In the genomic region with DNA sequence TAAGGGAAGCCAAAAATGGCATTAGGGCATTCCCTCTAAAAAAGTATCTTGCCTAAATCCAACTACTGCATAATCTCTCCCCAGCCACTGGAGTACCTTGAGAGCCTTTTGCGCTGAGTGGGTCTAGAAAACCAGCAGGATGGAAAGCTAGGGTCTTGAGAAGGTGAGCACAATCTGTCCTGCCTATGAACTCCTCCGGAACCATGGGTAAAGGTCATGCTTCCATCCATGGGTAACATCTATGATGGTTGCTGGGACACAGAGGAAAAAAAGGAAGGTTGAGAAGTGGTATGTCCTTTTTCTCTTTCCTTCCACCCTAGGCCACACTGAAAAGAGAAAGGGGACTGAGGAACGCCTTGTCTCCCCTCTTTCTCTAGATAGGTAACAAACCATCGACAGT, we compare ENCODE assay signal across 19 cellular contexts. TPM values are rescaled to one million over a fixed set of nuclear protein-coding genes. Genes with fewer than 3 reads are reported as not detected.
DNase-seq lines count a peak whose midpoint lies in the region; ATAC-seq and TF ChIP-seq lines count a peak whose summit lies in the region.
"Had no signal": no experiment of that assay in that cellular context is flagged by ENCODE, and none has a peak within 500 bp of the region (broad histone marks: within the 10 kb centered on the region; RNA-seq: fewer than 3 reads in every experiment).

No MANE protein-coding gene starts in this region.

- no peak for ATAC-seq in foreskin keratinocyte
- no peak for ATAC-seq in GM18505 (IDR thresholded peaks at IDR 0.05; ENCODE audit: unreplicated experiment)
- ATAC-seq: CD8-positive, alpha-beta T cell; gastrocnemius medialis; left lobe of liver had no signal

- DNase-seq in CMK (ENCODE audit: low read depth) (peak; percentile 8), SK-N-MC (ENCODE audit: low read depth, low spot score) (peak; percentile 6), foreskin keratinocyte (peak; percentile 2 to 7), hippocampal formation (lab: John Stamatoyannopoulos, UW) (no peak), germinal center (ENCODE audit: low spot score) (no peak), NCI-H524 (lab: John Stamatoyannopoulos, UW) (no peak)
- DNase-seq: activated naive CD4-positive, alpha-beta T cell; CD8-positive, alpha-beta T cell; gastrocnemius medialis; NCI-H1694 treated with DMSO at 0.1 percent for 48 hours; spleen; T1000; testis had no signal

- POLR2A ChIA-PET in HEK293 (lab: Yijun Ruan, JAX), result no interaction called here

- H3K9me3 ChIP-seq in HEK293 (ENCODE audit: control insufficient read depth, insufficient read depth, low read depth, low read length) (no peaks in the 10 kb centered on the region; the same call in 1 of the 2 replicates), SK-N-MC (ENCODE audit: low read depth, low read length) (0 out of 2 replicates have a peak, but pooled peaks cover 6% of the 10 kb centered on the region)
- H3K9me3 ChIP-seq: testis had no signal

- TF ChIP-seq CTCF in HEK293 (tag by site-specific recombination; IDR thresholded peaks at IDR 0.05), result no peak
- no peak for TF ChIP-seq CTCF in foreskin keratinocyte (conservative IDR thresholded peaks at IDR 0.05)

- no peak overlapping the region for H3K27ac ChIP-seq in HEK293 (ENCODE audit: extremely low read depth, low read depth, low read length)
- H3K27ac ChIP-seq in SK-N-MC, result no peak overlapping the region
- no peak overlapping the region for H3K27ac ChIP-seq in foreskin keratinocyte
- H3K27ac ChIP-seq: gastrocnemius medialis, neutrophil, spleen, testis had no signal

- H3K4me1 ChIP-seq in HEK293 (ENCODE audit: control insufficient read depth, insufficient read depth, low read length), result no peaks in the 10 kb centered on the region
- H3K4me1 ChIP-seq in foreskin keratinocyte, result no peaks in the 10 kb centered on the region
- H3K4me1 ChIP-seq: gastrocnemius medialis, spleen, testis had no signal

- no peak overlapping the region for H3K4me3 ChIP-seq in HEK293 (ENCODE audit: low read depth, low read length)
- no peak overlapping the region for H3K4me3 ChIP-seq in SK-N-MC
- H3K4me3 ChIP-seq: gastrocnemius medialis, spleen, testis had no signal

- H3K27me3 ChIP-seq in foreskin keratinocyte, result no peaks in the 10 kb centered on the region
- H3K27me3 ChIP-seq: gastrocnemius medialis, neutrophil, spleen, testis had no signal

- H3K36me3 ChIP-seq in HEK293 (ENCODE audit: control insufficient read depth in 2 of 2, insufficient read depth in 1 of 2, low read length in 2 of 2) (no peaks in the 10 kb centered on the region), SK-N-MC (ENCODE audit: insufficient read depth, low read length) (no peaks in the 10 kb centered on the region)
- H3K36me3 ChIP-seq: gastrocnemius medialis, neutrophil, spleen had no signal

- CTCF ChIA-PET in HEK293 (lab: Yijun Ruan, JAX), result no interaction called here

- TF ChIP-seq POLR2A in GM18505 (IDR thresholded peaks at IDR 0.05; ENCODE audit: borderline replicate concordance, extremely low read depth, insufficient read depth, insufficient read length), result no peak

- H3K9ac ChIP-seq in SK-N-MC (ENCODE audit: insufficient read length), result no peak overlapping the region

TF ChIP-seq in HEK293, 187 proteins besides CTCF, POLR2A, EP300 and RAD21 (continues in another document):
- TF ChIP-seq ZNF223 (tag by site-specific recombination; IDR thresholded peaks at IDR 0.05) (no peak), ZNF274 (IDR thresholded peaks at IDR 0.05; ENCODE audit: low read length) (no peak), ZNF274 (tag by site-specific recombination; IDR thresholded peaks at IDR 0.05; ENCODE audit: borderline replicate concordance) (no peak), ZNF248 (tag by site-specific recombination; IDR thresholded peaks at IDR 0.05) (no peak), ZNF112 (tag by site-specific recombination; IDR thresholded peaks at IDR 0.05) (no peak), ZNF2 (tag by site-specific recombination; IDR thresholded peaks at IDR 0.05) (no peak), ZNF140 (tag by site-specific recombination; IDR thresholded peaks at IDR 0.05) (no peak), ZNF560 (tag by site-specific recombination; IDR thresholded peaks at IDR 0.05; ENCODE audit: borderline replicate concordance) (no peak), ZBTB7A (tag by site-specific recombination; IDR thresholded peaks at IDR 0.05; ENCODE audit: low read depth) (no peak), ZBTB48 (tag by site-specific recombination; IDR thresholded peaks at IDR 0.05) (no peak), ZBTB1 (tag by site-specific recombination; IDR thresholded peaks at IDR 0.05) (no peak), ZNF555 (tag by site-specific recombination; conservative IDR thresholded peaks at IDR 0.05) (no peak), ZNF624 (tag by site-specific recombination; IDR thresholded peaks at IDR 0.05) (no peak), ZNF416 (tag by site-specific recombination; IDR thresholded peaks at IDR 0.05) (no peak), ZNF626 (tag by site-specific recombination; IDR thresholded peaks at IDR 0.05) (0 out of 2 replicates have a peak, but pooled peaks have one; percentile 65), ZNF146 (tag by site-specific recombination; IDR thresholded peaks at IDR 0.05) (no peak), SALL2 (tag by site-specific recombination; IDR thresholded peaks at IDR 0.05; ENCODE audit: borderline replicate concordance) (no peak), ZNF677 (tag by site-specific recombination; IDR thresholded peaks at IDR 0.05) (no peak), ZNF174 (tag by site-specific recombination; IDR thresholded peaks at IDR 0.05) (no peak), ZNF776 (tag by site-specific recombination; IDR thresholded peaks at IDR 0.05; ENCODE audit: borderline replicate concordance) (no peak), MZF1 (tag by site-specific recombination; IDR thresholded peaks at IDR 0.05; ENCODE audit: borderline replicate concordance) (no peak), ZFP3 (tag by site-specific recombination; IDR thresholded peaks at IDR 0.05; ENCODE audit: low read depth) (no peak), BCL11A (tag by site-specific recombination; IDR thresholded peaks at IDR 0.05; ENCODE audit: low read depth) (no peak)
- TF ChIP-seq, protein P1, sequence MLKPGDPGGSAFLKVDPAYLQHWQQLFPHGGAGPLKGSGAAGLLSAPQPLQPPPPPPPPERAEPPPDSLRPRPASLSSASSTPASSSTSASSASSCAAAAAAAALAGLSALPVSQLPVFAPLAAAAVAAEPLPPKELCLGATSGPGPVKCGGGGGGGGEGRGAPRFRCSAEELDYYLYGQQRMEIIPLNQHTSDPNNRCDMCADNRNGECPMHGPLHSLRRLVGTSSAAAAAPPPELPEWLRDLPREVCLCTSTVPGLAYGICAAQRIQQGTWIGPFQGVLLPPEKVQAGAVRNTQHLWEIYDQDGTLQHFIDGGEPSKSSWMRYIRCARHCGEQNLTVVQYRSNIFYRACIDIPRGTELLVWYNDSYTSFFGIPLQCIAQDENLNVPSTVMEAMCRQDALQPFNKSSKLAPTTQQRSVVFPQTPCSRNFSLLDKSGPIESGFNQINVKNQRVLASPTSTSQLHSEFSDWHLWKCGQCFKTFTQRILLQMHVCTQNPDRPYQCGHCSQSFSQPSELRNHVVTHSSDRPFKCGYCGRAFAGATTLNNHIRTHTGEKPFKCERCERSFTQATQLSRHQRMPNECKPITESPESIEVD (tag by site-specific recombination; IDR thresholded peaks at IDR 0.05), result no peak
- TF ChIP-seq, protein P2, sequence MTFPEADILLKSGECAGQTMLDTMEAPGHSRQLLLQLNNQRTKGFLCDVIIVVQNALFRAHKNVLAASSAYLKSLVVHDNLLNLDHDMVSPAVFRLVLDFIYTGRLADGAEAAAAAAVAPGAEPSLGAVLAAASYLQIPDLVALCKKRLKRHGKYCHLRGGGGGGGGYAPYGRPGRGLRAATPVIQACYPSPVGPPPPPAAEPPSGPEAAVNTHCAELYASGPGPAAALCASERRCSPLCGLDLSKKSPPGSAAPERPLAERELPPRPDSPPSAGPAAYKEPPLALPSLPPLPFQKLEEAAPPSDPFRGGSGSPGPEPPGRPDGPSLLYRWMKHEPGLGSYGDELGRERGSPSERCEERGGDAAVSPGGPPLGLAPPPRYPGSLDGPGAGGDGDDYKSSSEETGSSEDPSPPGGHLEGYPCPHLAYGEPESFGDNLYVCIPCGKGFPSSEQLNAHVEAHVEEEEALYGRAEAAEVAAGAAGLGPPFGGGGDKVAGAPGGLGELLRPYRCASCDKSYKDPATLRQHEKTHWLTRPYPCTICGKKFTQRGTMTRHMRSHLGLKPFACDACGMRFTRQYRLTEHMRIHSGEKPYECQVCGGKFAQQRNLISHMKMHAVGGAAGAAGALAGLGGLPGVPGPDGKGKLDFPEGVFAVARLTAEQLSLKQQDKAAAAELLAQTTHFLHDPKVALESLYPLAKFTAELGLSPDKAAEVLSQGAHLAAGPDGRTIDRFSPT (tag by site-specific recombination; IDR thresholded peaks at IDR 0.05), result no peak

RNA-seq across cellular contexts. Expression of a gene that starts 52.4 kb away (rescaled TPM):
- total RNA-seq in foreskin keratinocyte, result 0.07 TPM in 2 replicates
- 0.08 TPM in 1 of 2 replicates, not detected in the other for polyA plus RNA-seq in foreskin keratinocyte
- total RNA-seq: activated CD8-positive, alpha-beta memory T cell treated with anti-CD3 and anti-CD28 coated beads for 36 hours; CD8-positive, alpha-beta T cell; chondrocyte had no signal

Comparison
In these comparisons a context has a peak if more than half of its experiments do, and no peak if none do; other contexts are left out.
1. DNase-seq: peak in CMK (single experiment), SK-N-MC (single experiment) and foreskin keratinocyte (2 of 2); none in hippocampal formation (0 of 2), germinal center (single experiment) and NCI-H524 (0 of 2).